2 cellular contexts compared by ENCODE assay signal in genomic region chr21:41337515-41337914, GRCh38.
TF ChIP-seq lines count a peak whose summit lies in the region.

No MANE protein-coding gene starts in this region.

TF ChIP-seq in HepG2, 621 proteins besides CTCF, POLR2A, EP300 and RAD21:
- no peak for TF ChIP-seq ZSCAN29 (CRISPR knock-in tag; conservative IDR thresholded peaks at IDR 0.05)
- TF ChIP-seq JUNB (CRISPR knock-in tag; IDR thresholded peaks at IDR 0.05; ENCODE audit: borderline replicate concordance): peak; percentile 36; the same call in 1 of the 2 replicates

TF ChIP-seq in H1, 55 proteins besides CTCF, POLR2A, EP300 and RAD21:
- no peak for TF ChIP-seq BACH1 (IDR thresholded peaks at IDR 0.05; ENCODE audit: low read length)
- no peak for TF ChIP-seq CBX5 (IDR thresholded peaks at IDR 0.05; ENCODE audit: low read depth, low read length)
- no peak for TF ChIP-seq KDM4A (IDR thresholded peaks at IDR 0.05; ENCODE audit: low read depth, low read length, severe bottlenecking)
- TF ChIP-seq HDAC2 (IDR thresholded peaks at IDR 0.05; ENCODE audit: borderline replicate concordance in 1 of 2, low read depth in 2 of 2, low read length in 2 of 2): no peak
TF ChIP-seq in H1: peak in this region for 0.
